In genomic region chr10:128078136-128078969, GRCh38 we compare ENCODE assay signal across 8 cellular contexts. TPM values are rescaled to one million over a fixed set of nuclear protein-coding genes. Genes with fewer than 3 reads are reported as not detected.
DNase-seq lines count a peak whose midpoint lies in the region; ATAC-seq, FAIRE-seq and TF ChIP-seq lines count a peak whose summit lies in the region.

No MANE protein-coding gene starts in this region.

- FAIRE-seq in GM19239 (lab: Jason Lieb, UNC) = peak; percentile 42

- no peak for TF ChIP-seq POLR2A in prostate gland (IDR thresholded peaks at IDR 0.05)

- POLR2A ChIA-PET in CD4-positive, alpha-beta T cell (lab: Charles Lee) = no interaction called here

- H3K9me3 ChIP-seq in CD4-positive, alpha-beta T cell (ENCODE audit: control insufficient read depth, low read length) = no peaks in the 10 kb centered on the region
- no peaks in the 10 kb centered on the region for H3K9me3 ChIP-seq in prostate gland

- no peaks in the 10 kb centered on the region for H3K27me3 Mint-ChIP-seq in CD4-positive, alpha-beta T cell
- no peaks in the 10 kb centered on the region for H3K27me3 Mint-ChIP-seq in activated CD8-positive, alpha-beta memory T cell treated with anti-CD3 and anti-CD28 coated beads, Interleukin-2, amount 10 ng/mL, durations not matched to agents 7 days and 5 days

- DNase-seq in CD4-positive, alpha-beta T cell = peak in 3 of 10 experiments; percentile 35 to 38 (median 38)
- peak; percentile 34 for DNase-seq in GM19239 (ENCODE audit: insufficient read length, low spot score)
- peak; percentile 35 for DNase-seq in LHCN-M2 (ENCODE audit: low read depth)
- peak; percentile 61 for DNase-seq in activated CD8-positive, alpha-beta memory T cell treated with anti-CD3 and anti-CD28 coated beads, Interleukin-2, amount 10 ng/mL, durations not matched to agents 7 days and 5 days
- peak; percentile 50 for DNase-seq in fibroblast of villous mesenchyme (ENCODE audit: low read depth)
- no peak for DNase-seq in prostate gland (ENCODE audit: low spot score)
- DNase-seq in NCI-H510A (lab: John Stamatoyannopoulos, UW) = no peak

- peaks cover 7% of the 10 kb centered on the region for H3K4me1 Mint-ChIP-seq in CD4-positive, alpha-beta T cell (ENCODE audit: low read depth)
- H3K4me1 Mint-ChIP-seq in activated CD8-positive, alpha-beta memory T cell treated with anti-CD3 and anti-CD28 coated beads, Interleukin-2, amount 10 ng/mL, durations not matched to agents 7 days and 5 days = peaks cover 13% of the 10 kb centered on the region

- H3K4me1 ChIP-seq in prostate gland (replicated peaks) = no peaks in the 10 kb centered on the region

- peak; percentile 73 for ATAC-seq in CD4-positive, alpha-beta T cell (ENCODE audit: poor library complexity)
- ATAC-seq in activated CD8-positive, alpha-beta memory T cell treated with anti-CD3 and anti-CD28 coated beads, Interleukin-2, amount 10 ng/mL, durations not matched to agents 7 days and 5 days = peak; percentile 75
- ATAC-seq in GM19397 (IDR thresholded peaks at IDR 0.05; ENCODE audit: unreplicated experiment) = no peak

- H3K27ac ChIP-seq in CD4-positive, alpha-beta T cell (ENCODE audit: low read depth, low read length) = no peak overlapping the region
- H3K27ac ChIP-seq in prostate gland = no peak overlapping the region

- CTCF ChIA-PET in CD4-positive, alpha-beta T cell (lab: Charles Lee) = interaction anchor here (0.7 to 0.8 kb wide), 2 partner anchors 33 to 72 kb away, joined by 3 to 5 read pairs; no protein-coding TSS in a partner anchor
- CTCF ChIA-PET in activated CD8-positive, alpha-beta memory T cell treated with anti-CD3 and anti-CD28 coated beads, Interleukin-2, amount 10 ng/mL, durations not matched to agents 7 days and 5 days (lab: Charles Lee) = interaction anchor here (0.6 to 6.9 kb wide), 15 partner anchors 9 to 80 kb away, joined by 3 to 65 read pairs (median 5); partner anchors contain the start of gene MKI67

- no peaks in the 10 kb centered on the region for H3K36me3 ChIP-seq in prostate gland

- H3K4me3 ChIP-seq in fibroblast of villous mesenchyme (ENCODE audit: low read depth, low read length) (no peak overlapping the region), prostate gland (no peak overlapping the region)

- H3K9me3 Mint-ChIP-seq in CD4-positive, alpha-beta T cell = no peaks in the 10 kb centered on the region
- no peaks in the 10 kb centered on the region for H3K9me3 Mint-ChIP-seq in activated CD8-positive, alpha-beta memory T cell treated with anti-CD3 and anti-CD28 coated beads, Interleukin-2, amount 10 ng/mL, durations not matched to agents 7 days and 5 days (ENCODE audit: low read depth)

- H3K36me3 Mint-ChIP-seq in CD4-positive, alpha-beta T cell (ENCODE audit: low read depth) = peaks cover 87% of the 10 kb centered on the region
- H3K36me3 Mint-ChIP-seq in activated CD8-positive, alpha-beta memory T cell treated with anti-CD3 and anti-CD28 coated beads, Interleukin-2, amount 10 ng/mL, durations not matched to agents 7 days and 5 days = peaks cover 26% of the 10 kb centered on the region

- peak; percentile 70 for TF ChIP-seq CTCF in CD4-positive, alpha-beta T cell (IDR thresholded peaks at IDR 0.05)
- TF ChIP-seq CTCF in fibroblast of villous mesenchyme (IDR thresholded peaks at IDR 0.05; ENCODE audit: insufficient read depth, low read depth, low read length) (peak; percentile 85), prostate gland (IDR thresholded peaks at IDR 0.05) (peak; percentile 49 to 84 (median 68))

- no peaks in the 10 kb centered on the region for H3K27me3 ChIP-seq in CD4-positive, alpha-beta T cell (ENCODE audit: control insufficient read depth, insufficient read depth, low read length)
- no peaks in the 10 kb centered on the region for H3K27me3 ChIP-seq in prostate gland (replicated peaks; ENCODE audit: insufficient read depth)

- WGBS in prostate gland = 68% methylated on average over 17 of the region's 17 CpGs

- H3K4me3 Mint-ChIP-seq in CD4-positive, alpha-beta T cell = no peak overlapping the region
- no peak overlapping the region for H3K4me3 Mint-ChIP-seq in activated CD8-positive, alpha-beta memory T cell treated with anti-CD3 and anti-CD28 coated beads, Interleukin-2, amount 10 ng/mL, durations not matched to agents 7 days and 5 days

- H3K27ac Mint-ChIP-seq in CD4-positive, alpha-beta T cell = no peak overlapping the region
- H3K27ac Mint-ChIP-seq in activated CD8-positive, alpha-beta memory T cell treated with anti-CD3 and anti-CD28 coated beads, Interleukin-2, amount 10 ng/mL, durations not matched to agents 7 days and 5 days = no peak overlapping the region

- intact Hi-C loops in CD4-positive, alpha-beta T cell (cut with DNase I, micrococcal nuclease) = loop anchor here (1.0 to 5.0 kb wide), 3 partner anchors 69 to 134 kb away; no protein-coding TSS in a partner anchor
- intact Hi-C loops in prostate gland (cut with DNase I) = no loop called here

RNA-seq across cellular contexts. Expression of gene MKI67, which starts 47.9 kb away (rescaled TPM):
- 1 to 10 TPM in 1 of 2 experiments, under 1 TPM in 1; 0.92 to 1.2 TPM for total RNA-seq in CD4-positive, alpha-beta T cell
- 54.4 and 87.8 TPM in 2 replicates for total RNA-seq in LHCN-M2 (2014; rRNA removed)
- 20.3 TPM for polyA plus RNA-seq in LHCN-M2 (2012)
- 100 to 1,000 TPM; 333 to 418 TPM for total RNA-seq in activated CD8-positive, alpha-beta memory T cell treated with anti-CD3 and anti-CD28 coated beads, Interleukin-2, amount 10 ng/mL, durations not matched to agents 7 days and 5 days
- 14.2 and 21.2 TPM in 2 replicates for total RNA-seq in fibroblast of villous mesenchyme
- 1 to 10 TPM; 2.0 to 2.9 TPM for total RNA-seq in prostate gland

Comparison
In these comparisons a context has a peak if more than half of its experiments do, and no peak if none do; other contexts are left out.
1. DNase-seq: peak in GM19239 (single experiment), LHCN-M2 (single experiment), activated CD8-positive, alpha-beta memory T cell treated with anti-CD3 and anti-CD28 coated beads, Interleukin-2, amount 10 ng/mL, durations not matched to agents 7 days and 5 days (single experiment) and fibroblast of villous mesenchyme (single experiment); none in prostate gland (single experiment) and NCI-H510A (single experiment).
2. Peak in every context shown above with its lines, with median percentiles within 50 percentile points of each other: CTCF ChIP-seq.